In the genomic region with DNA sequence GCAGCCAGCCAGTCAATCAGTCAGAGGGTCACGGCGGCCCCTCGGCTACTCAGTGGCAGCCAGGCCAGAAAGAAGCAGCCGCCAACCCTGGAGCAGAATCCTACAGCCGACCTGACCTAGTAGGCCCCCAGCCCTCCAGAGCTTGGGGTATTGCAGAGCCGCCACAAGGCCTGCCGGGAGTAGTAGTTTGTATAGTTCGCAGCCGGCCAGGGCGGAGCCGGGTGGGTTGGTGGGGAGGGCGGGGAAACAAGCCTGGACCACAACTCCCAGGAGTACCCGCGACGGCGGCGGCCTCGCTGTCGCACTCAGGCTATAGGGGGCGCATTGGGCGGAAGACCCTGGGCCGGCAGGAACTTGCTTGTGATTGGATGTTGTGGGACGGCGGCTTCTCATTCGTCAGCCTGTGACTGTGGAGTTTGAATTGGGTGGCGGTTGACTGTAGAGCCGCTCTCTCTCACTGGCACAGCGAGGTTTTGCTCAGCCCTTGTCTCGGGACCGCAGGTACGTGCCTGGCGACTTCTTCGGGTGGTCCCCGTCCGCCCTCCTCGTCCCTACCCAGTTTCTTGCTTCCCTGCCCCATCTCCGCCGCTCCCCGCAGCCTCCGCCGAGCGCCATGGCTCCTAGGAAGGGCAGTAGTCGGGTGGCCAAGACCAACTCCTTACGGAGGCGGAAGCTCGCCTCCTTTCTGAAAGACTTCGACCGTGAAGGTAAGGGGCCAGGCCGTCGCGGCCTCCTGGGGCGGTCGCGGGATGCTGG, we compare ENCODE assay signal across 8 cellular contexts. TPM values are rescaled to one million over a fixed set of nuclear protein-coding genes. Genes with fewer than 3 reads are reported as not detected.
DNase-seq lines count a peak whose midpoint lies in the region; ATAC-seq, FAIRE-seq and TF ChIP-seq lines count a peak whose summit lies in the region.

A gene (plus strand): TSS at position 439 of the 756 bp plus-strand sequence. CDS start 175 bp downstream, at position 614.

- peak within 1 kb of the TSS in 1 of 2 donors; percentile 51 for H3K27ac ChIP-seq in kidney (ENCODE audit: low read depth in 2 of 2, low read length in 2 of 2)

- peak; percentile 75 for ATAC-seq in HG03439 (IDR thresholded peaks at IDR 0.05; ENCODE audit: unreplicated experiment)

- H3K9me3 ChIP-seq in BE2C (no peaks in the 10 kb centered on the region), kidney (ENCODE audit: control insufficient read depth in 1 of 2, low read length in 2 of 2) (no peaks in the 10 kb centered on the region)

- peak; percentile 48 for TF ChIP-seq CTCF in BE2C (IDR thresholded peaks at IDR 0.05; ENCODE audit: low read depth, low read length)
- peak; percentile 67 for TF ChIP-seq CTCF in kidney (IDR thresholded peaks at IDR 0.05; ENCODE audit: borderline replicate concordance, extremely low read depth, insufficient read depth)

- peak; percentile 80 for TF ChIP-seq POLR2A in GM19193 (IDR thresholded peaks at IDR 0.05; ENCODE audit: extremely low read depth, insufficient read depth, insufficient read length)

- H3K4me1 ChIP-seq in BE2C, result no peaks in the 10 kb centered on the region; the same call in 1 of the 2 replicates
- peaks cover 16 to 22% of the 10 kb centered on the region in 2 donors for H3K4me1 ChIP-seq in kidney (ENCODE audit: control insufficient read depth in 1 of 2, insufficient read depth in 1 of 2, low read depth in 1 of 2, low read length in 2 of 2)

- FAIRE-seq in kidney (lab: Jason Lieb, UNC), result peak; percentile 54

- H3K36me3 ChIP-seq in BE2C (peaks cover 3% of the 10 kb centered on the region), kidney (ENCODE audit: control insufficient read depth in 1 of 2, insufficient read depth in 2 of 2, low read length in 2 of 2) (no peaks in the 10 kb centered on the region)

- H3K9ac ChIP-seq in kidney (ENCODE audit: low read length in 2 of 2), result peak within 1 kb of the TSS; percentile 68 to 78

- DNase-seq in BE2C (peak; percentile 95), NCI-H510A (lab: John Stamatoyannopoulos, UW) (peak; percentile 100), cerebellum (ENCODE audit: low spot score) (peak; percentile 99), kidney (peak; percentile 99)
- DNase-seq in activated CD4-positive, alpha-beta T cell treated with anti-CD3 and anti-CD28 coated beads for 1 hour, result peak; percentile 98
- DNase-seq in stimulated activated CD4-positive, alpha-beta T cell treated with anti-CD3 and anti-CD28 coated beads, Interleukin-15, amount 100 ng/mL, for 24 hours, result peak; percentile 99

- intact Hi-C loops in kidney (cut with DNase I), result no loop called here

- no peaks in the 10 kb centered on the region for H3K27me3 ChIP-seq in BE2C

- H3K4me3 ChIP-seq in BE2C (ENCODE audit: low read depth, low read length), result peak within 1 kb of the TSS; percentile 84
- H3K4me3 ChIP-seq in kidney (ENCODE audit: low read length in 2 of 2), result peak within 1 kb of the TSS; percentile 79 to 93

RNA-seq across cellular contexts. Expression of the gene that starts here (rescaled TPM):
- polyA plus RNA-seq in BE2C (2012; ENCODE audit: insufficient read depth, insufficient read length, low read depth), result 7.6 TPM
- total RNA-seq in cerebellum, result 3.6 TPM
- total RNA-seq in kidney, result 1.0 TPM
- polyA plus RNA-seq in kidney (ENCODE audit: insufficient read depth, low read depth, low replicate concordance), result 0.71 TPM
